ENCODE assay signal across 14 cellular contexts in the genomic region with DNA sequence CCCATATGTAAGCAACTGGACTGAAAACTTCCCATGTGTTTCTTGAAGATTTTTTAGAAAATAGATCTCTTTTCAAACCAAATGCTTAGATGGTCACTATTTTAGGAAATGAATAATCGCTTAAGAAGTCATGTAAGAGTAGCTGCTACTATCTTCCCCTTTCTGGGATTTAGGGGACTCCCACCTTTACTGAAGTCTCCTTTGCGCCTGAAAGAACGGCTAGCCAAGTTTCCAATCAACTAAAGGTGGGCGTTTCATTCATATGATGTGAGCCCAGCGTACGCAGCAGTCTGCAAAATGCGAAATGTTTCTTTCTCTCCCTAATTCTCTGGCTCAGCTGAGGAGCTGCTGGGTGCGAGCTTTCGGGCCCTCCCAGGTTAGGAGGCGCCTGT. TPM values are rescaled to one million over a fixed set of nuclear protein-coding genes. Genes with fewer than 3 reads are reported as not detected.
DNase-seq lines count a peak whose midpoint lies in the region; ATAC-seq, FAIRE-seq and TF ChIP-seq lines count a peak whose summit lies in the region.
"Had no signal": no experiment of that assay in that cellular context is flagged by ENCODE, and none has a peak within 500 bp of the region (broad histone marks: within the 10 kb centered on the region; RNA-seq: fewer than 3 reads in every experiment).

No MANE protein-coding gene starts in this region.

- H3K36me3 Mint-ChIP-seq in astrocyte (ENCODE audit: low read depth, unreplicated experiment): no peaks in the 10 kb centered on the region
- no peaks in the 10 kb centered on the region for H3K36me3 Mint-ChIP-seq in mesothelial cell of epicardium
- H3K36me3 Mint-ChIP-seq in CD8-positive, alpha-beta memory T cell: no peaks in the 10 kb centered on the region

- no peak overlapping the region for H3K27ac ChIP-seq in HUES48 (ENCODE audit: low read depth, low read length)
- H3K27ac ChIP-seq in astrocyte (ENCODE audit: low read depth, low read length): no peak overlapping the region
- no peak overlapping the region for H3K27ac ChIP-seq in subcutaneous abdominal adipose tissue (ENCODE audit: low read depth, low read length)
- no peak overlapping the region for H3K27ac ChIP-seq in CD8-positive, alpha-beta memory T cell (ENCODE audit: low read depth, low read length)
- H3K27ac ChIP-seq: left lung had no signal

- TF ChIP-seq CTCF in astrocyte (IDR thresholded peaks at IDR 0.05; ENCODE audit: insufficient read depth, low read depth, low read length): no peak
- no peak for TF ChIP-seq CTCF in mesothelial cell of epicardium (IDR thresholded peaks at IDR 0.05; ENCODE audit: unreplicated experiment)

- H3K79me2 ChIP-seq in astrocyte (ENCODE audit: insufficient read depth, low read length): no peaks in the 10 kb centered on the region

- DNase-seq in astrocyte (ENCODE audit: low read depth): no peak
- DNase-seq in mesothelial cell of epicardium (ENCODE audit: low spot score in 2 of 2, unreplicated experiment in 2 of 2): peak in 1 of 2 experiments; percentile 14
- DNase-seq in GM12892 (ENCODE audit: insufficient read length): no peak
- DNase-seq in CD8-positive, alpha-beta memory T cell: no peak
- DNase-seq: COR-L47, foreskin melanocyte, left lung, NCI-H1436, NCI-H510A had no signal

- CTCF ChIA-PET in CD8-positive, alpha-beta memory T cell (lab: Charles Lee): interaction anchor here (0.6 kb wide), 1 partner anchor 1769 kb away, joined by 3 read pairs; no protein-coding TSS in a partner anchor

- peak overlapping the region; percentile 69 for H3K4me3 ChIP-seq in HUES48 (ENCODE audit: low read depth, low read length)
- H3K4me3 ChIP-seq in astrocyte (ENCODE audit: insufficient read depth, low read depth, low read length): no peak overlapping the region
- H3K4me3 ChIP-seq in subcutaneous abdominal adipose tissue (ENCODE audit: low read depth in 1 of 5, low read length in 5 of 5): peak overlapping the region in 3 of 5 donors; percentile 36 to 58 (median 43)
- no peak overlapping the region for H3K4me3 ChIP-seq in CD8-positive, alpha-beta memory T cell (ENCODE audit: low read length)

- H3K4me2 ChIP-seq in astrocyte (ENCODE audit: low read length): peak overlapping the region; percentile 44

- H3K9ac ChIP-seq in HUES48 (ENCODE audit: low read depth, low read length): no peak overlapping the region
- H3K9ac ChIP-seq in astrocyte (ENCODE audit: low read length): no peak overlapping the region
- H3K9ac ChIP-seq in subcutaneous abdominal adipose tissue (ENCODE audit: low read length in 5 of 5): no peak overlapping the region

- H3K27me3 Mint-ChIP-seq in astrocyte (ENCODE audit: low read depth, unreplicated experiment) (peaks cover 64% of the 10 kb centered on the region), mesothelial cell of epicardium (ENCODE audit: low read depth) (peaks cover 89% of the 10 kb centered on the region)
- H3K27me3 Mint-ChIP-seq in CD8-positive, alpha-beta memory T cell: peaks cover 24 to 49% of the 10 kb centered on the region in 2 donors

- H3K9me3 ChIP-seq in HUES48 (ENCODE audit: control insufficient read depth, insufficient read depth, low read length): no peaks in the 10 kb centered on the region
- H3K9me3 ChIP-seq in astrocyte (ENCODE audit: insufficient read depth, low read depth, low read length): no peaks in the 10 kb centered on the region
- H3K9me3 ChIP-seq in subcutaneous abdominal adipose tissue (ENCODE audit: control insufficient read depth in 5 of 5, low read length in 5 of 5): no peaks in the 10 kb centered on the region
- H3K9me3 ChIP-seq in CD8-positive, alpha-beta memory T cell (ENCODE audit: low read length): no peaks in the 10 kb centered on the region
- H3K9me3 ChIP-seq: left lung had no signal

- peaks cover 60% of the 10 kb centered on the region for H3K27me3 ChIP-seq in HUES48 (ENCODE audit: control insufficient read depth, insufficient read depth, low read length)
- peaks cover 51% of the 10 kb centered on the region for H3K27me3 ChIP-seq in astrocyte (ENCODE audit: insufficient read depth, low read length)
- peaks cover 16 to 36% (median 33%) of the 10 kb centered on the region in 5 donors for H3K27me3 ChIP-seq in subcutaneous abdominal adipose tissue (ENCODE audit: control insufficient read depth in 5 of 5, insufficient read depth in 4 of 5, low read length in 5 of 5)
- peaks cover 13% of the 10 kb centered on the region for H3K27me3 ChIP-seq in CD8-positive, alpha-beta memory T cell (ENCODE audit: insufficient read depth, low read length, poor library complexity, severe bottlenecking)

- H3K36me3 ChIP-seq in HUES48 (ENCODE audit: control insufficient read depth, insufficient read depth, low read length): no peaks in the 10 kb centered on the region
- H3K36me3 ChIP-seq in astrocyte (ENCODE audit: insufficient read depth, low read length): no peaks in the 10 kb centered on the region
- H3K36me3 ChIP-seq in subcutaneous abdominal adipose tissue (ENCODE audit: control insufficient read depth in 5 of 5, insufficient read depth in 5 of 5, low read length in 5 of 5): no peaks in the 10 kb centered on the region
- H3K36me3 ChIP-seq in CD8-positive, alpha-beta memory T cell (ENCODE audit: insufficient read depth, low read length): no peaks in the 10 kb centered on the region
- H3K36me3 ChIP-seq: left lung had no signal

- H3K9me3 Mint-ChIP-seq in astrocyte (ENCODE audit: unreplicated experiment) (no peaks in the 10 kb centered on the region), mesothelial cell of epicardium (no peaks in the 10 kb centered on the region)
- H3K9me3 Mint-ChIP-seq in CD8-positive, alpha-beta memory T cell: no peaks in the 10 kb centered on the region

- peaks cover 5% of the 10 kb centered on the region for H3K4me1 Mint-ChIP-seq in astrocyte (ENCODE audit: low read depth, unreplicated experiment)
- peaks cover 4% of the 10 kb centered on the region for H3K4me1 Mint-ChIP-seq in mesothelial cell of epicardium
- peaks cover 4 to 20% (median 11%) of the 10 kb centered on the region in 3 donors for H3K4me1 Mint-ChIP-seq in CD8-positive, alpha-beta memory T cell

- H4K20me1 ChIP-seq in astrocyte (ENCODE audit: insufficient read depth, low read length): no peaks in the 10 kb centered on the region

- POLR2A ChIA-PET in CD8-positive, alpha-beta memory T cell (lab: Charles Lee): no interaction called here

- H3K4me3 Mint-ChIP-seq in astrocyte (ENCODE audit: unreplicated experiment) (no peak overlapping the region), mesothelial cell of epicardium (peak overlapping the region; percentile 51)
- peak overlapping the region in 2 of 7 donors; percentile 8 to 36 for H3K4me3 Mint-ChIP-seq in CD8-positive, alpha-beta memory T cell

- no peak for TF ChIP-seq POLR2A in GM12892 (IDR thresholded peaks at IDR 0.05; ENCODE audit: low read depth, low read length)

- ATAC-seq in GM18870 (IDR thresholded peaks at IDR 0.05; ENCODE audit: unreplicated experiment) (no peak), GM21786 (IDR thresholded peaks at IDR 0.05; ENCODE audit: unreplicated experiment) (no peak)

- H2AFZ ChIP-seq in astrocyte (ENCODE audit: low read depth, low read length): no peak overlapping the region

- H3K27ac Mint-ChIP-seq in astrocyte (ENCODE audit: unreplicated experiment) (no peak overlapping the region), mesothelial cell of epicardium (no peak overlapping the region)
- no peak overlapping the region for H3K27ac Mint-ChIP-seq in CD8-positive, alpha-beta memory T cell

- H3K4me1 ChIP-seq in HUES48 (ENCODE audit: control insufficient read depth, insufficient read depth, low read length): peaks cover 4% of the 10 kb centered on the region
- H3K4me1 ChIP-seq in astrocyte (ENCODE audit: insufficient read depth, low read length): no peaks in the 10 kb centered on the region
- H3K4me1 ChIP-seq in subcutaneous abdominal adipose tissue (ENCODE audit: control insufficient read depth in 5 of 5, insufficient read depth in 5 of 5, low read length in 5 of 5): peaks cover 0 to 18% (median 17%) of the 10 kb centered on the region in 5 donors
- no peaks in the 10 kb centered on the region for H3K4me1 ChIP-seq in CD8-positive, alpha-beta memory T cell (ENCODE audit: insufficient read depth, low read length)

- FAIRE-seq in astrocyte (lab: Jason Lieb, UNC): no peak
- no peak for FAIRE-seq in GM12892 (lab: Jason Lieb, UNC)

RNA-seq across cellular contexts. Expression of gene DIPK1C, which starts 1.1 kb away (rescaled TPM):
- total RNA-seq in astrocyte: not detected in 2 replicates
- not detected in 3 replicates for total RNA-seq in mesothelial cell of epicardium
- not detected for polyA plus RNA-seq in GM12892 (2012; ENCODE audit: missing spikeins)
- not detected for total RNA-seq in CD8-positive, alpha-beta memory T cell
- polyA plus RNA-seq in CD8-positive, alpha-beta memory T cell: not detected
- total RNA-seq: left lung, osteoblast had no signal

RNA-seq across cellular contexts. Expression of gene CNDP2, which starts 40.1 kb away (rescaled TPM):
- total RNA-seq in astrocyte (120 and 149 TPM in 2 replicates), mesothelial cell of epicardium (195 to 198 TPM (median 197 TPM) in 3 replicates)
- 98.3 TPM for polyA plus RNA-seq in GM12892 (2012; ENCODE audit: missing spikeins)
- total RNA-seq in CD8-positive, alpha-beta memory T cell: 100 to 1,000 TPM; 206 to 213 TPM
- 121 TPM for polyA plus RNA-seq in CD8-positive, alpha-beta memory T cell

Comparison
In these comparisons a context has a peak if more than half of its experiments do, and no peak if none do; other contexts are left out.
1. H3K4me3 ChIP-seq: peak in HUES48 (single experiment) and subcutaneous abdominal adipose tissue (3 of 5); none in astrocyte (single experiment) and CD8-positive, alpha-beta memory T cell (single experiment).